10 cellular contexts compared by ENCODE assay signal in the genomic region with DNA sequence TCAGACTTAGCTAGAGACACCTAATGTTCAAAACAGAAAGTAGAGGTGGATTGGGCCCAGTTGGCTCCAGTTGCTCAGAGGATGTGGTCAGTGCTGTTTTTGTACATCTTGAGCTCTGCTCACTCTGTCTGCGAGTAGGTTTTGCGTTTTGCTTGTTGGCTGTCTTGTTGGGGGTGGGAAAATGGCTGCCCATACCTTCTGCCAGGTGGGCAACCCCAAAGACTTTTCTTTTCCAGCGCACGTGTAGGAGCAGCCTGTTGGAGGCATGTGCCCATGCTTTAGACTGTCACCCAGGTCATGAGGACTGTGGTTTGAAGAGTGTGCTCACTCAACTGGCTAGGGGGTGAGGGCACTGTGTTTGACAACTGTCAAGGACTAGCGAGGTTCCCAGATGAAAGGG.
A peak's percentile ranks its signal among the peaks of the same experiment; 100 is the strongest.
DNase-seq lines count a peak whose midpoint lies in the region; ATAC-seq, FAIRE-seq and TF ChIP-seq lines count a peak whose summit lies in the region.
"Had no signal": no experiment of that assay in that cellular context is flagged by ENCODE, and none has a peak within 500 bp of the region (broad histone marks: within the 10 kb centered on the region; RNA-seq: fewer than 3 reads in every experiment).

No MANE protein-coding gene starts in this region.

- no peak overlapping the region for H3K4me3 ChIP-seq in CD8-positive, alpha-beta memory T cell (ENCODE audit: low read length)
- H3K4me3 ChIP-seq in adrenal gland: no peak overlapping the region
- H3K4me3 ChIP-seq in lower leg skin (ENCODE audit: low read depth, poor library complexity, severe bottlenecking): no peak overlapping the region
- no peak overlapping the region for H3K4me3 ChIP-seq in GM23248

- peaks cover 0 to 1% (median 0%) of the 10 kb centered on the region in 3 donors for H3K36me3 Mint-ChIP-seq in CD8-positive, alpha-beta memory T cell
- no peaks in the 10 kb centered on the region for H3K36me3 Mint-ChIP-seq in activated T-helper 17 cell treated with anti-CD3 and anti-CD28 coated beads, Interleukin-2, amount 50 U/mL, for 72 hours (ENCODE audit: low read depth)

- peak; percentile 53 for ATAC-seq in HG03135 (IDR thresholded peaks at IDR 0.05; ENCODE audit: unreplicated experiment)
- ATAC-seq in activated T-helper 17 cell treated with anti-CD3 and anti-CD28 coated beads, Interleukin-2, amount 50 U/mL, for 72 hours (replicated peaks): peak; percentile 20

- peaks cover 4% of the 10 kb centered on the region; the same call in 1 of the 2 replicates for H4K20me1 ChIP-seq in GM23248 (ENCODE audit: insufficient read depth)

- H2AFZ ChIP-seq in GM23248: no peak overlapping the region

- in situ Hi-C loops in GM23248 (cut with MboI): no loop called here

- intact Hi-C loops in adrenal gland (cut with DNase I) (no loop called here), lower leg skin (cut with DNase I; ENCODE audit: low total_unique reads) (no loop called here)

- no peaks in the 10 kb centered on the region for H3K36me3 ChIP-seq in CD8-positive, alpha-beta memory T cell (ENCODE audit: insufficient read depth, low read length)
- H3K36me3 ChIP-seq in adrenal gland (replicated peaks in 1 of 2): no peaks in the 10 kb centered on the region
- no peaks in the 10 kb centered on the region for H3K36me3 ChIP-seq in GM23248 (ENCODE audit: low read depth)

- H3K9ac ChIP-seq in GM23248: no peak overlapping the region

- H3K9me3 Mint-ChIP-seq in CD8-positive, alpha-beta memory T cell: no peaks in the 10 kb centered on the region
- no peaks in the 10 kb centered on the region for H3K9me3 Mint-ChIP-seq in activated T-helper 17 cell treated with anti-CD3 and anti-CD28 coated beads, Interleukin-2, amount 50 U/mL, for 72 hours

- H3K4me2 ChIP-seq in GM23248 (ENCODE audit: unreplicated experiment): no peak overlapping the region

- H3K9me3 ChIP-seq in CD8-positive, alpha-beta memory T cell (ENCODE audit: low read length): no peaks in the 10 kb centered on the region
- H3K9me3 ChIP-seq in adrenal gland (replicated peaks in 1 of 3) (no peaks in the 10 kb centered on the region), GM23248 (ENCODE audit: low read depth) (no peaks in the 10 kb centered on the region)

- H3K4me3 Mint-ChIP-seq in CD8-positive, alpha-beta memory T cell: peak overlapping the region in 6 of 7 donors; percentile 65 to 78 (median 72)
- H3K4me3 Mint-ChIP-seq in activated T-helper 17 cell treated with anti-CD3 and anti-CD28 coated beads, Interleukin-2, amount 50 U/mL, for 72 hours: peak overlapping the region; percentile 46

- POLR2A ChIA-PET in CD8-positive, alpha-beta memory T cell (lab: Charles Lee): interaction anchor here (0.6 kb wide), 1 partner anchor 40 kb away, joined by 4 read pairs; no protein-coding TSS in a partner anchor

- H3F3A ChIP-seq in GM23248 (ENCODE audit: insufficient read depth): no peaks in the 10 kb centered on the region

- no peaks in the 10 kb centered on the region for H3K27me3 Mint-ChIP-seq in CD8-positive, alpha-beta memory T cell
- H3K27me3 Mint-ChIP-seq in activated T-helper 17 cell treated with anti-CD3 and anti-CD28 coated beads, Interleukin-2, amount 50 U/mL, for 72 hours: no peaks in the 10 kb centered on the region

- peaks cover 36% of the 10 kb centered on the region for H3K4me1 ChIP-seq in CD8-positive, alpha-beta memory T cell (ENCODE audit: insufficient read depth, low read length)
- H3K4me1 ChIP-seq in adrenal gland (replicated peaks in 1 of 2) (peaks cover 5 to 31% of the 10 kb centered on the region in 2 donors), GM23248 (ENCODE audit: insufficient read depth) (peaks cover 15% of the 10 kb centered on the region)

- no peak for TF ChIP-seq POLR2A in adrenal gland (IDR thresholded peaks at IDR 0.05)
- no peak for TF ChIP-seq POLR2A in lower leg skin (IDR thresholded peaks at IDR 0.05)

- FAIRE-seq in GM19239 (lab: Jason Lieb, UNC): peak; percentile 89

- H3K4me1 Mint-ChIP-seq in CD8-positive, alpha-beta memory T cell: peaks cover 60 to 87% (median 86%) of the 10 kb centered on the region in 3 donors
- H3K4me1 Mint-ChIP-seq in activated T-helper 17 cell treated with anti-CD3 and anti-CD28 coated beads, Interleukin-2, amount 50 U/mL, for 72 hours: peaks cover 50% of the 10 kb centered on the region

- no peak overlapping the region for H3K27ac ChIP-seq in CD8-positive, alpha-beta memory T cell (ENCODE audit: low read depth, low read length)
- H3K27ac ChIP-seq in adrenal gland (no peak overlapping the region), GM23248 (no peak overlapping the region)

- CTCF ChIA-PET in CD8-positive, alpha-beta memory T cell (lab: Charles Lee): no interaction called here

- peaks cover 93% of the 10 kb centered on the region for H3K79me2 ChIP-seq in GM23248 (ENCODE audit: insufficient read depth)

- H3K9me2 ChIP-seq in GM23248 (ENCODE audit: insufficient read depth): no peaks in the 10 kb centered on the region

- H3K27ac Mint-ChIP-seq in CD8-positive, alpha-beta memory T cell: peak overlapping the region in 7 of 8 donors; percentile 65 to 97 (median 83)
- H3K27ac Mint-ChIP-seq in activated T-helper 17 cell treated with anti-CD3 and anti-CD28 coated beads, Interleukin-2, amount 50 U/mL, for 72 hours: peak overlapping the region; percentile 37

- peak in 4 of 5 donors; percentile 3 to 51 (median 26) for DNase-seq in CD8-positive, alpha-beta memory T cell
- DNase-seq in GM19239 (ENCODE audit: insufficient read length, low spot score): peak; percentile 19
- no peak for DNase-seq in adrenal gland
- DNase-seq in lower leg skin (ENCODE audit: low spot score in 2 of 2): no peak
- no peak for DNase-seq in iPS-NIHi7 (ENCODE audit: extremely low spot score)
- no peak for DNase-seq in GM23248
- DNase-seq: H7, MV-4-11 had no signal

- TF ChIP-seq CTCF in adrenal gland (IDR thresholded peaks at IDR 0.05): no peak
- TF ChIP-seq CTCF in lower leg skin (IDR thresholded peaks at IDR 0.05): no peak

- H3K27me3 ChIP-seq in CD8-positive, alpha-beta memory T cell (ENCODE audit: insufficient read depth, low read length, poor library complexity, severe bottlenecking): no peaks in the 10 kb centered on the region
- H3K27me3 ChIP-seq in adrenal gland (no peaks in the 10 kb centered on the region), GM23248 (replicated peaks; ENCODE audit: insufficient read depth) (no peaks in the 10 kb centered on the region)

- WGBS in adrenal gland, 4 donors: 85 to 93% (median 92%) methylated on average over 5 of the region's 5 CpGs
- WGBS in lower leg skin, 2 donors: 95 to 97% methylated on average over 5 of the region's 5 CpGs
- 89 to 95% methylated on average over 5 of the region's 5 CpGs for WGBS in GM23248 (ENCODE audit: low coverage in 1 of 2, low lambda C conversion rate in 2 of 2, missing lambda C conversion rate in 2 of 2), 2 experiments

Comparison
In these comparisons a context has a peak if more than half of its experiments do, and no peak if none do; other contexts are left out.
1. DNase-seq: peak in CD8-positive, alpha-beta memory T cell (4 of 5) and GM19239 (single experiment); none in adrenal gland (0 of 7), lower leg skin (0 of 2), iPS-NIHi7 (single experiment) and GM23248 (single experiment).